ENCODE assay signal across 1 cellular context in the genomic region with DNA sequence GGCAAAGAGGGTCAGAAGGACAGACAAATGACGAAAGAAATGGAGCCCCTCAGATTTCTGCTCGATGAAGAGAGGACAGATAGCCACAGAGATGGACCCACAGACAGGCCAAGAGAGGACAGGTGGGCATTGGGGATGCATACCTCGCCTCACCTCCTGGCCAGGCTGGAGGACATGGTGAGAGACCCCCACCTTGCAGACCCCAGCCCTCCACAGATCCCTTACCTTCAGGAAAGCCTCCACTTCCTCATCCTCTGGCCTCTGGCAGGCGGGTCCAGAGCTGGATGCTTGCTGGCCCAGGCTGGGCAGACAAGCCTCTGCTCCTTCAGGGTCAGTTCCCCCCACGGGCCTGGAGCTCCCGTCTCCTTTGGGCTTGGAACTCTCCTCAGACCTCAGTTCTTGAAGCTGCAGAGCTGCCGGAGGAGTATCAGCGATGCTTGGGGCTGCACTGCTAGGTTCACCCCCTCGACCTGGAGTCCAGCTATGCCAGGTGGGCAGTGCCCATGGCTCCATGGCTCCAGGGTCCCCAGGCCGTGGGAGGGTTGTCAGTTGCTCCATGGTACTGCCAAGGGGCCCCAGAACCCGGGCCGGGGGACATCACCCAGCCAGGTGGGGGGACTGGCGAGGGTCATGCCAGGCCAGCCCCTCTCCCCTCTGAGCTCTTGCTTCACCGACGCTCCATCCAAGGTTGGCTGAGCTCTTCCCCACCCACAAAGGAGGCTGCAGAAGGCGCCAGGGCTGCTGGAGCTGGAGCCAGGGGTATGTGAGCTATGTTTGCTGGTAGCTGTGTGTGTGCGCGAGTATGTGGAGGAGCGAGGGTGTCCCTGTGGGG.
A peak's percentile ranks its signal among the peaks of the same experiment; 100 is the strongest.
TF ChIP-seq lines count a peak whose summit lies in the region.

No MANE protein-coding gene starts in this region.

TF ChIP-seq in K562, 482 proteins besides CTCF, POLR2A, EP300 and RAD21 (continued from another document and continues in another):
- TF ChIP-seq ETV6 (IDR thresholded peaks at IDR 0.05; ENCODE audit: borderline replicate concordance in 1 of 2, low read depth in 2 of 2, low read length in 1 of 2) (no peak), ETV6 (CRISPR knock-in tag; IDR thresholded peaks at IDR 0.05; ENCODE audit: borderline replicate concordance) (no peak), DPF2 (IDR thresholded peaks at IDR 0.05) (no peak), ZNF583 (CRISPR knock-in tag; IDR thresholded peaks at IDR 0.05) (no peak), BRCA1 (IDR thresholded peaks at IDR 0.05) (no peak), BRCA1 (CRISPR knock-in tag; IDR thresholded peaks at IDR 0.05) (no peak), SMARCA4 (IDR thresholded peaks at IDR 0.05) (no peak), ZC3H4 (CRISPR knock-in tag; IDR thresholded peaks at IDR 0.05; ENCODE audit: borderline replicate concordance) (no peak), MEF2A (IDR thresholded peaks at IDR 0.05; ENCODE audit: control insufficient read depth, low read depth, low read length) (no peak), KHSRP (IDR thresholded peaks at IDR 0.05) (no peak), NONO (IDR thresholded peaks at IDR 0.05; ENCODE audit: low read depth in 2 of 2, low read length in 1 of 2) (no peak), TAF15 (IDR thresholded peaks at IDR 0.05; ENCODE audit: low read depth, low read length) (peak; percentile 89), ZNF354B (CRISPR knock-in tag; IDR thresholded peaks at IDR 0.05) (no peak), ZNF57 (CRISPR knock-in tag; IDR thresholded peaks at IDR 0.05) (no peak), TCF7 (IDR thresholded peaks at IDR 0.05; ENCODE audit: borderline replicate concordance) (no peak), POLR2G (IDR thresholded peaks at IDR 0.05; ENCODE audit: low read depth, low read length) (peak; percentile 91), POLR2H (tag; IDR thresholded peaks at IDR 0.05; ENCODE audit: low read depth) (no peak; the same call in 1 of the 2 replicates), CXXC5 (CRISPR knock-in tag; IDR thresholded peaks at IDR 0.05) (no peak), GABPB2 (CRISPR knock-in tag; conservative IDR thresholded peaks at IDR 0.05) (no peak), NFXL1 (CRISPR knock-in tag; IDR thresholded peaks at IDR 0.05) (no peak), RUNX1 (IDR thresholded peaks at IDR 0.05; ENCODE audit: low read depth) (no peak; the same call in 1 of the 2 replicates), GABPA (tag; conservative IDR thresholded peaks at IDR 0.05; ENCODE audit: low read depth) (no peak), MCM5 (IDR thresholded peaks at IDR 0.05; ENCODE audit: low read depth) (no peak), KDM1A (IDR thresholded peaks at IDR 0.05) (no peak), THRAP3 (IDR thresholded peaks at IDR 0.05; ENCODE audit: borderline replicate concordance) (no peak), CHD2 (IDR thresholded peaks at IDR 0.05; ENCODE audit: low read depth, low read length) (no peak; the same call in 1 of the 2 replicates), POLR3G (IDR thresholded peaks at IDR 0.05; ENCODE audit: extremely low read depth, insufficient read length, insufficient replicate concordance) (no peak), GTF2E2 (tag; IDR thresholded peaks at IDR 0.05) (no peak), RFX7 (CRISPR knock-in tag; IDR thresholded peaks at IDR 0.05) (no peak), POLR2AphosphoS5 (IDR thresholded peaks at IDR 0.05; ENCODE audit: control insufficient read depth, insufficient read depth, low read depth, low read length) (peak; percentile 21), TEAD2 (tag; IDR thresholded peaks at IDR 0.05) (no peak), POLR2AphosphoS2 (IDR thresholded peaks at IDR 0.05; ENCODE audit: low read length) (no peak), TFAM (CRISPR knock-in tag; conservative IDR thresholded peaks at IDR 0.05) (no peak), RBM22 (IDR thresholded peaks at IDR 0.05; ENCODE audit: low read depth, low read length, poor library complexity, severe bottlenecking) (peak; percentile 100), NR1H2 (CRISPR knock-in tag; IDR thresholded peaks at IDR 0.05) (0 out of 2 replicates have a peak, but pooled peaks have one; percentile 74), LEF1 (IDR thresholded peaks at IDR 0.05) (no peak), C11orf30 (IDR thresholded peaks at IDR 0.05; ENCODE audit: low read depth) (no peak), MTA1 (IDR thresholded peaks at IDR 0.05; ENCODE audit: borderline replicate concordance) (no peak), ZBTB8A (IDR thresholded peaks at IDR 0.05; ENCODE audit: partially characterized antibody) (no peak), CAMTA2 (CRISPR knock-in tag; conservative IDR thresholded peaks at IDR 0.05) (no peak), ZKSCAN3 (CRISPR knock-in tag; IDR thresholded peaks at IDR 0.05) (no peak), NR4A1 (CRISPR knock-in tag; IDR thresholded peaks at IDR 0.05) (no peak), NR4A1 (tag; IDR thresholded peaks at IDR 0.05) (no peak), BDP1 (IDR thresholded peaks at IDR 0.05; ENCODE audit: insufficient read depth, insufficient read length) (no peak), ZNF780A (CRISPR knock-in tag; IDR thresholded peaks at IDR 0.05) (no peak)
- TF ChIP-seq, protein P1, sequence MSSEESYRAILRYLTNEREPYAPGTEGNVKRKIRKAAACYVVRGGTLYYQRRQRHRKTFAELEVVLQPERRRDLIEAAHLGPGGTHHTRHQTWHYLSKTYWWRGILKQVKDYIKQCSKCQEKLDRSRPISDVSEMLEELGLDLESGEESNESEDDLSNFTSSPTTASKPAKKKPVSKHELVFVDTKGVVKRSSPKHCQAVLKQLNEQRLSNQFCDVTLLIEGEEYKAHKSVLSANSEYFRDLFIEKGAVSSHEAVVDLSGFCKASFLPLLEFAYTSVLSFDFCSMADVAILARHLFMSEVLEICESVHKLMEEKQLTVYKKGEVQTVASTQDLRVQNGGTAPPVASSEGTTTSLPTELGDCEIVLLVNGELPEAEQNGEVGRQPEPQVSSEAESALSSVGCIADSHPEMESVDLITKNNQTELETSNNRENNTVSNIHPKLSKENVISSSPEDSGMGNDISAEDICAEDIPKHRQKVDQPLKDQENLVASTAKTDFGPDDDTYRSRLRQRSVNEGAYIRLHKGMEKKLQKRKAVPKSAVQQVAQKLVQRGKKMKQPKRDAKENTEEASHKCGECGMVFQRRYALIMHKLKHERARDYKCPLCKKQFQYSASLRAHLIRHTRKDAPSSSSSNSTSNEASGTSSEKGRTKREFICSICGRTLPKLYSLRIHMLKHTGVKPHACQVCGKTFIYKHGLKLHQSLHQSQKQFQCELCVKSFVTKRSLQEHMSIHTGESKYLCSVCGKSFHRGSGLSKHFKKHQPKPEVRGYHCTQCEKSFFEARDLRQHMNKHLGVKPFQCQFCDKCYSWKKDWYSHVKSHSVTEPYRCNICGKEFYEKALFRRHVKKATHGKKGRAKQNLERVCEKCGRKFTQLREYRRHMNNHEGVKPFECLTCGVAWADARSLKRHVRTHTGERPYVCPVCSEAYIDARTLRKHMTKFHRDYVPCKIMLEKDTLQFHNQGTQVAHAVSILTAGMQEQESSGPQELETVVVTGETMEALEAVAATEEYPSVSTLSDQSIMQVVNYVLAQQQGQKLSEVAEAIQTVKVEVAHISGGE (CRISPR knock-in tag; IDR thresholded peaks at IDR 0.05): no peak
- TF ChIP-seq, protein P2, sequence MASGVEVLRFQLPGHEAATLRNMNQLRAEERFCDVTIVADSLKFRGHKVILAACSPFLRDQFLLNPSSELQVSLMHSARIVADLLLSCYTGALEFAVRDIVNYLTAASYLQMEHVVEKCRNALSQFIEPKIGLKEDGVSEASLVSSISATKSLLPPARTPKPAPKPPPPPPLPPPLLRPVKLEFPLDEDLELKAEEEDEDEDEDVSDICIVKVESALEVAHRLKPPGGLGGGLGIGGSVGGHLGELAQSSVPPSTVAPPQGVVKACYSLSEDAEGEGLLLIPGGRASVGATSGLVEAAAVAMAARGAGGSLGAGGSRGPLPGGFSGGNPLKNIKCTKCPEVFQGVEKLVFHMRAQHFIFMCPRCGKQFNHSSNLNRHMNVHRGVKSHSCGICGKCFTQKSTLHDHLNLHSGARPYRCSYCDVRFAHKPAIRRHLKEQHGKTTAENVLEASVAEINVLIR (CRISPR knock-in tag; IDR thresholded peaks at IDR 0.05): no peak
- TF ChIP-seq, protein P3, sequence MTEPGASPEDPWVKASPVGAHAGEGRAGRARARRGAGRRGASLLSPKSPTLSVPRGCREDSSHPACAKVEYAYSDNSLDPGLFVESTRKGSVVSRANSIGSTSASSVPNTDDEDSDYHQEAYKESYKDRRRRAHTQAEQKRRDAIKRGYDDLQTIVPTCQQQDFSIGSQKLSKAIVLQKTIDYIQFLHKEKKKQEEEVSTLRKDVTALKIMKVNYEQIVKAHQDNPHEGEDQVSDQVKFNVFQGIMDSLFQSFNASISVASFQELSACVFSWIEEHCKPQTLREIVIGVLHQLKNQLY (CRISPR knock-in tag; conservative IDR thresholded peaks at IDR 0.05): no peak
- TF ChIP-seq, protein P4, sequence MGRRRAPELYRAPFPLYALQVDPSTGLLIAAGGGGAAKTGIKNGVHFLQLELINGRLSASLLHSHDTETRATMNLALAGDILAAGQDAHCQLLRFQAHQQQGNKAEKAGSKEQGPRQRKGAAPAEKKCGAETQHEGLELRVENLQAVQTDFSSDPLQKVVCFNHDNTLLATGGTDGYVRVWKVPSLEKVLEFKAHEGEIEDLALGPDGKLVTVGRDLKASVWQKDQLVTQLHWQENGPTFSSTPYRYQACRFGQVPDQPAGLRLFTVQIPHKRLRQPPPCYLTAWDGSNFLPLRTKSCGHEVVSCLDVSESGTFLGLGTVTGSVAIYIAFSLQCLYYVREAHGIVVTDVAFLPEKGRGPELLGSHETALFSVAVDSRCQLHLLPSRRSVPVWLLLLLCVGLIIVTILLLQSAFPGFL (CRISPR knock-in tag; IDR thresholded peaks at IDR 0.05): no peak
- TF ChIP-seq, protein P5, sequence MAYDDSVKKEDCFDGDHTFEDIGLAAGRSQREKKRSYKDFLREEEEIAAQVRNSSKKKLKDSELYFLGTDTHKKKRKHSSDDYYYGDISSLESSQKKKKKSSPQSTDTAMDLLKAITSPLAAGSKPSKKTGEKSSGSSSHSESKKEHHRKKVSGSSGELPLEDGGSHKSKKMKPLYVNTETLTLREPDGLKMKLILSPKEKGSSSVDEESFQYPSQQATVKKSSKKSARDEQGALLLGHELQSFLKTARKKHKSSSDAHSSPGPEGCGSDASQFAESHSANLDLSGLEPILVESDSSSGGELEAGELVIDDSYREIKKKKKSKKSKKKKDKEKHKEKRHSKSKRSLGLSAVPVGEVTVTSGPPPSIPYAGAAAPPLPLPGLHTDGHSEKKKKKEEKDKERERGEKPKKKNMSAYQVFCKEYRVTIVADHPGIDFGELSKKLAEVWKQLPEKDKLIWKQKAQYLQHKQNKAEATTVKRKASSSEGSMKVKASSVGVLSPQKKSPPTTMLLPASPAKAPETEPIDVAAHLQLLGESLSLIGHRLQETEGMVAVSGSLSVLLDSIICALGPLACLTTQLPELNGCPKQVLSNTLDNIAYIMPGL (CRISPR knock-in tag; IDR thresholded peaks at IDR 0.05): 0 out of 2 replicates have a peak, but pooled peaks have one; percentile 8
- TF ChIP-seq, protein P6, sequence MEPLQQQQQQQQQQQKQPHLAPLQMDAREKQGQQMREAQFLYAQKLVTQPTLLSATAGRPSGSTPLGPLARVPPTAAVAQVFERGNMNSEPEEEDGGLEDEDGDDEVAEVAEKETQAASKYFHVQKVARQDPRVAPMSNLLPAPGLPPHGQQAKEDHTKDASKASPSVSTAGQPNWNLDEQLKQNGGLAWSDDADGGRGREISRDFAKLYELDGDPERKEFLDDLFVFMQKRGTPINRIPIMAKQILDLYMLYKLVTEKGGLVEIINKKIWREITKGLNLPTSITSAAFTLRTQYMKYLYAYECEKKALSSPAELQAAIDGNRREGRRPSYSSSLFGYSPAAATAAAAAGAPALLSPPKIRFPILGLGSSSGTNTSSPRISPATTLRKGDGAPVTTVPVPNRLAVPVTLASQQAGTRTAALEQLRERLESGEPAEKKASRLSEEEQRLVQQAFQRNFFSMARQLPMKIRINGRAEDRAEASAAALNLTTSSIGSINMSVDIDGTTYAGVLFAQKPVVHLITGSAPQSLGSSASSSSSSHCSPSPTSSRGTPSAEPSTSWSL (CRISPR knock-in tag; IDR thresholded peaks at IDR 0.05; ENCODE audit: borderline replicate concordance): no peak
- TF ChIP-seq, protein P7, sequence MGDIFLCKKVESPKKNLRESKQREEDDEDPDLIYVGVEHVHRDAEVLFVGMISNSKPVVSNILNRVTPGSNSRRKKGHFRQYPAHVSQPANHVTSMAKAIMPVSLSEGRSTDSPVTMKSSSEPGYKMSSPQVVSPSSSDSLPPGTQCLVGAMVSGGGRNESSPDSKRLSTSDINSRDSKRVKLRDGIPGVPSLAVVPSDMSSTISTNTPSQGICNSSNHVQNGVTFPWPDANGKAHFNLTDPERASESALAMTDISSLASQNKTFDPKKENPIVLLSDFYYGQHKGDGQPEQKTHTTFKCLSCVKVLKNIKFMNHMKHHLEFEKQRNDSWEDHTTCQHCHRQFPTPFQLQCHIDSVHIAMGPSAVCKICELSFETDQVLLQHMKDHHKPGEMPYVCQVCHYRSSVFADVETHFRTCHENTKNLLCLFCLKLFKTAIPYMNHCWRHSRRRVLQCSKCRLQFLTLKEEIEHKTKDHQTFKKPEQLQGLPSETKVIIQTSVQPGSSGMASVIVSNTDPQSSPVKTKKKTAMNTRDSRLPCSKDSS (IDR thresholded peaks at IDR 0.05; ENCODE audit: low read depth, partially characterized antibody): no peak
- TF ChIP-seq, protein P8, sequence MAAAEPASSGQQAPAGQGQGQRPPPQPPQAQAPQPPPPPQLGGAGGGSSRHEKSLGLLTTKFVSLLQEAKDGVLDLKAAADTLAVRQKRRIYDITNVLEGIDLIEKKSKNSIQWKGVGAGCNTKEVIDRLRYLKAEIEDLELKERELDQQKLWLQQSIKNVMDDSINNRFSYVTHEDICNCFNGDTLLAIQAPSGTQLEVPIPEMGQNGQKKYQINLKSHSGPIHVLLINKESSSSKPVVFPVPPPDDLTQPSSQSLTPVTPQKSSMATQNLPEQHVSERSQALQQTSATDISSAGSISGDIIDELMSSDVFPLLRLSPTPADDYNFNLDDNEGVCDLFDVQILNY (CRISPR knock-in tag; IDR thresholded peaks at IDR 0.05): peak; percentile 77; the same call in 1 of the 2 replicates
- TF ChIP-seq, protein P9, sequence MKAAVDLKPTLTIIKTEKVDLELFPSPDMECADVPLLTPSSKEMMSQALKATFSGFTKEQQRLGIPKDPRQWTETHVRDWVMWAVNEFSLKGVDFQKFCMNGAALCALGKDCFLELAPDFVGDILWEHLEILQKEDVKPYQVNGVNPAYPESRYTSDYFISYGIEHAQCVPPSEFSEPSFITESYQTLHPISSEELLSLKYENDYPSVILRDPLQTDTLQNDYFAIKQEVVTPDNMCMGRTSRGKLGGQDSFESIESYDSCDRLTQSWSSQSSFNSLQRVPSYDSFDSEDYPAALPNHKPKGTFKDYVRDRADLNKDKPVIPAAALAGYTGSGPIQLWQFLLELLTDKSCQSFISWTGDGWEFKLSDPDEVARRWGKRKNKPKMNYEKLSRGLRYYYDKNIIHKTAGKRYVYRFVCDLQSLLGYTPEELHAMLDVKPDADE (conservative IDR thresholded peaks at IDR 0.05; ENCODE audit: control insufficient read depth, low read depth, low read length): peak; percentile 15; the same call in 1 of the 2 replicates
- TF ChIP-seq, protein P10, sequence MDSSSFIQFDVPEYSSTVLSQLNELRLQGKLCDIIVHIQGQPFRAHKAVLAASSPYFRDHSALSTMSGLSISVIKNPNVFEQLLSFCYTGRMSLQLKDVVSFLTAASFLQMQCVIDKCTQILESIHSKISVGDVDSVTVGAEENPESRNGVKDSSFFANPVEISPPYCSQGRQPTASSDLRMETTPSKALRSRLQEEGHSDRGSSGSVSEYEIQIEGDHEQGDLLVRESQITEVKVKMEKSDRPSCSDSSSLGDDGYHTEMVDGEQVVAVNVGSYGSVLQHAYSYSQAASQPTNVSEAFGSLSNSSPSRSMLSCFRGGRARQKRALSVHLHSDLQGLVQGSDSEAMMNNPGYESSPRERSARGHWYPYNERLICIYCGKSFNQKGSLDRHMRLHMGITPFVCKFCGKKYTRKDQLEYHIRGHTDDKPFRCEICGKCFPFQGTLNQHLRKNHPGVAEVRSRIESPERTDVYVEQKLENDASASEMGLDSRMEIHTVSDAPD (CRISPR knock-in tag; IDR thresholded peaks at IDR 0.05): no peak
